Comparison of ENCODE assay signal across 20 cellular contexts in the genomic region with DNA sequence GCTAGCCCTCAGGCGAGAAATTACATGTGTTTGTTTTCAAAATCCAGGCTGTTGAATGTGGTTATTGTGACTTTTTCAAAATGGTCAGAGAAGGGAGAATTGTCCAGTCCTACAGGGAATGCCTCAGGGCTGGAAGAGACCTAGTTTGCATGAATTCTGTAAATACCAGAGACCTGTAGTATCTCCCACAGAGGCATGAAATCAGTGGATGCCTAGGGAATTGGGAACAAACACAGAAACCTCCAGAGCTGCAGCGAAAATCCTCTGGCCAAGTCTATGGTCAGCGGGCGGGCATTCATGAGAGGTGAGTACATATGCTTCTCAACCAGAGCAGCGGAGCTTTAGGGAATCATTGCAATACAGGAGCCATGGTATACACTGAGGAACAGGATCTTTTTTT.
"Had no signal": no experiment of that assay in that cellular context is flagged by ENCODE, and none has a peak within 500 bp of the region (broad histone marks: within the 10 kb centered on the region; RNA-seq: fewer than 3 reads in every experiment).

No MANE protein-coding gene starts in this region.

- H3K4me1 ChIP-seq: body of pancreas, foreskin keratinocyte, lower lobe of right lung, pancreas, thyroid gland had no signal

- H3K4me3 ChIP-seq: body of pancreas, coronary artery, lower lobe of right lung, pancreas, thyroid gland had no signal

- H3K27me3 ChIP-seq: body of pancreas, foreskin keratinocyte, pancreas, thyroid gland had no signal

- ATAC-seq: activated CD8-positive, alpha-beta memory T cell treated with anti-CD3 and anti-CD28 coated beads, Interleukin-2, amount 10 ng/mL, durations not matched to agents 7 days and 5 days; body of pancreas; foreskin keratinocyte; left colon; lower lobe of right lung; pancreas; stimulated activated naive B cell treated with anti-CD40 and anti-IgM and Interleukin-4, amounts not matched to agents 10 μg/mL and 1 μg/mL and 100 μg/mL, for 72 hours; T-cell had no signal

- H3K36me3 Mint-ChIP-seq: activated CD4-positive, alpha-beta memory T cell treated with anti-CD3 and anti-CD28 coated beads for 36 hours; activated CD8-positive, alpha-beta memory T cell treated with anti-CD3 and anti-CD28 coated beads, Interleukin-2, amount 10 ng/mL, durations not matched to agents 7 days and 5 days; activated naive CD4-positive, alpha-beta T cell treated with anti-CD3 and anti-CD28 coated beads, Interleukin-2, amount 10 ng/mL, durations not matched to agents 7 days and 5 days; mesothelial cell of epicardium; stimulated activated naive B cell treated with anti-CD40 and anti-IgM and Interleukin-4, amounts not matched to agents 10 μg/mL and 1 μg/mL and 100 μg/mL, for 72 hours; T-cell had no signal

- H3K9me3 ChIP-seq: body of pancreas, lower lobe of right lung, pancreas, thyroid gland had no signal

- FAIRE-seq: pancreas, urothelium cell line had no signal

- H3K27ac ChIP-seq: body of pancreas, coronary artery, foreskin keratinocyte, lower lobe of right lung, pancreas, thyroid gland had no signal

- H3K36me3 ChIP-seq: lower lobe of right lung, pancreas, thyroid gland had no signal

- H3K4me3 Mint-ChIP-seq: activated CD4-positive, alpha-beta memory T cell treated with anti-CD3 and anti-CD28 coated beads for 36 hours; activated CD8-positive, alpha-beta memory T cell treated with anti-CD3 and anti-CD28 coated beads, Interleukin-2, amount 10 ng/mL, durations not matched to agents 7 days and 5 days; activated naive CD4-positive, alpha-beta T cell treated with anti-CD3 and anti-CD28 coated beads, Interleukin-2, amount 10 ng/mL, durations not matched to agents 7 days and 5 days; mesothelial cell of epicardium; stimulated activated naive B cell treated with anti-CD40 and anti-IgM and Interleukin-4, amounts not matched to agents 10 μg/mL and 1 μg/mL and 100 μg/mL, for 72 hours; T-cell had no signal

- DNase-seq: activated CD4-positive, alpha-beta memory T cell treated with anti-CD3 and anti-CD28 coated beads for 36 hours; activated CD4-positive, CD25-positive, alpha-beta regulatory T cell treated with anti-CD3 and anti-CD28 coated beads, Interleukin-2, amount 50 U/mL, for 72 hours; activated CD8-positive, alpha-beta memory T cell treated with anti-CD3 and anti-CD28 coated beads, Interleukin-2, amount 10 ng/mL, durations not matched to agents 7 days and 5 days; activated naive CD4-positive, alpha-beta T cell treated with anti-CD3 and anti-CD28 coated beads, Interleukin-2, amount 10 ng/mL, durations not matched to agents 7 days and 5 days; activated T-cell treated with anti-CD3 and anti-CD28 coated beads, Interleukin-2, amount 50 U/mL, for 1 hour; body of pancreas; caudate nucleus; effector CD8-positive, alpha-beta T cell; foreskin keratinocyte; left colon; lower lobe of right lung; pancreas; stimulated activated CD4-positive, alpha-beta T cell treated with anti-CD3 and anti-CD28 coated beads, Interleukin-2, amount 100 ng/mL, for 48 hours; stimulated activated naive B cell treated with anti-CD40 and anti-IgM and Interleukin-4, amounts not matched to agents 10 μg/mL and 1 μg/mL and 100 μg/mL, for 72 hours; T-cell; T-helper 9 cell; thyroid gland had no signal

- H3K27ac Mint-ChIP-seq: activated CD4-positive, alpha-beta memory T cell treated with anti-CD3 and anti-CD28 coated beads for 36 hours; activated CD8-positive, alpha-beta memory T cell treated with anti-CD3 and anti-CD28 coated beads, Interleukin-2, amount 10 ng/mL, durations not matched to agents 7 days and 5 days; activated naive CD4-positive, alpha-beta T cell treated with anti-CD3 and anti-CD28 coated beads, Interleukin-2, amount 10 ng/mL, durations not matched to agents 7 days and 5 days; mesothelial cell of epicardium; stimulated activated naive B cell treated with anti-CD40 and anti-IgM and Interleukin-4, amounts not matched to agents 10 μg/mL and 1 μg/mL and 100 μg/mL, for 72 hours; T-cell had no signal

- H3K4me1 Mint-ChIP-seq: activated CD8-positive, alpha-beta memory T cell treated with anti-CD3 and anti-CD28 coated beads, Interleukin-2, amount 10 ng/mL, durations not matched to agents 7 days and 5 days; activated naive CD4-positive, alpha-beta T cell treated with anti-CD3 and anti-CD28 coated beads, Interleukin-2, amount 10 ng/mL, durations not matched to agents 7 days and 5 days; stimulated activated naive B cell treated with anti-CD40 and anti-IgM and Interleukin-4, amounts not matched to agents 10 μg/mL and 1 μg/mL and 100 μg/mL, for 72 hours; T-cell had no signal

- H3K27me3 Mint-ChIP-seq: activated CD4-positive, alpha-beta memory T cell treated with anti-CD3 and anti-CD28 coated beads for 36 hours; activated CD8-positive, alpha-beta memory T cell treated with anti-CD3 and anti-CD28 coated beads, Interleukin-2, amount 10 ng/mL, durations not matched to agents 7 days and 5 days; activated naive CD4-positive, alpha-beta T cell treated with anti-CD3 and anti-CD28 coated beads, Interleukin-2, amount 10 ng/mL, durations not matched to agents 7 days and 5 days; stimulated activated naive B cell treated with anti-CD40 and anti-IgM and Interleukin-4, amounts not matched to agents 10 μg/mL and 1 μg/mL and 100 μg/mL, for 72 hours; T-cell had no signal

- H3K9me3 Mint-ChIP-seq: mesothelial cell of epicardium; stimulated activated naive B cell treated with anti-CD40 and anti-IgM and Interleukin-4, amounts not matched to agents 10 μg/mL and 1 μg/mL and 100 μg/mL, for 72 hours had no signal
